ENCODE assay signal across 25 cellular contexts in genomic region chr11:17989306-17989705, GRCh38. TPM values are rescaled to one million over a fixed set of nuclear protein-coding genes. Genes with fewer than 3 reads are reported as not detected.
A peak's percentile ranks its signal among the peaks of the same experiment; 100 is the strongest.
DNase-seq lines count a peak whose midpoint lies in the region; FAIRE-seq and TF ChIP-seq lines count a peak whose summit lies in the region.
"Had no signal": no experiment of that assay in that cellular context is flagged by ENCODE, and none has a peak within 500 bp of the region (broad histone marks: within the 10 kb centered on the region; RNA-seq: fewer than 3 reads in every experiment).

No MANE protein-coding gene starts in this region.

- no peak overlapping the region for H3K4me2 ChIP-seq in trophoblast cell (ENCODE audit: low read length)

- H2BK12ac ChIP-seq in trophoblast cell (ENCODE audit: low read length), result no peak overlapping the region

- H3K79me2 ChIP-seq in trophoblast cell (ENCODE audit: control insufficient read depth, insufficient read depth, low read length, poor library complexity), result no peaks in the 10 kb centered on the region

- H3K4me1 ChIP-seq in trophoblast cell (ENCODE audit: control insufficient read depth in 1 of 2, insufficient read depth in 2 of 2, low read length in 2 of 2), result peaks cover 0 to 2% of the 10 kb centered on the region in 2 experiments
- H3K4me1 ChIP-seq in esophagus squamous epithelium, result peaks cover 6 to 38% (median 7%) of the 10 kb centered on the region in 3 donors

- H3K9me3 ChIP-seq in trophoblast cell (ENCODE audit: insufficient read depth, low read depth, low read length), result no peaks in the 10 kb centered on the region
- H3K9me3 ChIP-seq in esophagus squamous epithelium, result no peaks in the 10 kb centered on the region
- H3K9me3 ChIP-seq: MG63 had no signal

- H3K36me3 ChIP-seq in trophoblast cell (ENCODE audit: control insufficient read depth in 1 of 2, insufficient read depth in 2 of 2, low read length in 2 of 2) (peaks cover 2 to 6% of the 10 kb centered on the region in 2 experiments), esophagus squamous epithelium (peaks cover 0 to 72% (median 0%) of the 10 kb centered on the region in 3 donors)
- H3K36me3 ChIP-seq: MG63 had no signal

- no peaks in the 10 kb centered on the region for H3K27me3 ChIP-seq in trophoblast cell (ENCODE audit: insufficient read depth, low read length)
- H3K27me3 ChIP-seq in esophagus squamous epithelium, result no peaks in the 10 kb centered on the region
- H3K27me3 ChIP-seq: MG63 had no signal

- no peak overlapping the region for H4K12ac ChIP-seq in trophoblast cell (ENCODE audit: low read depth, low read length)

- TF ChIP-seq POLR2A in GM12892 (IDR thresholded peaks at IDR 0.05; ENCODE audit: low read depth, low read length), result no peak
- TF ChIP-seq POLR2A in esophagus squamous epithelium (IDR thresholded peaks at IDR 0.05), result no peak

- FAIRE-seq in GM12892 (lab: Jason Lieb, UNC), result peak; percentile 65
- FAIRE-seq: GM12878, GM18507 had no signal

- no peak overlapping the region for H3K9ac ChIP-seq in trophoblast cell (ENCODE audit: low read length)
- H3K9ac ChIP-seq: GM23248 had no signal

- H2BK5ac ChIP-seq in trophoblast cell (ENCODE audit: low read depth, low read length, poor library complexity), result no peak overlapping the region

- H2AFZ ChIP-seq in trophoblast cell (ENCODE audit: insufficient read depth, low read length, poor library complexity), result no peak overlapping the region
- H2AFZ ChIP-seq: GM23248 had no signal

- no peak overlapping the region for H4K8ac ChIP-seq in trophoblast cell (ENCODE audit: low read depth, low read length)

- H2BK120ac ChIP-seq in trophoblast cell (ENCODE audit: insufficient read depth, low read length, poor library complexity), result no peak overlapping the region

- intact Hi-C loops in esophagus squamous epithelium (cut with DNase I), result no loop called here

- H3K18ac ChIP-seq in trophoblast cell (ENCODE audit: low read length), result no peak overlapping the region

- no peak overlapping the region for H4K91ac ChIP-seq in trophoblast cell (ENCODE audit: low read depth, low read length)

- WGBS in trophoblast cell (ENCODE audit: extremely low coverage, insufficient coverage, insufficient read length), result no CpG with 5 or more reads among the region's 1 CpG
- 93 to 94% methylated on average over 1 of the region's 1 CpG for WGBS in esophagus squamous epithelium, 2 donors

- TF ChIP-seq CTCF in esophagus squamous epithelium (IDR thresholded peaks at IDR 0.05), result no peak

- H3K23ac ChIP-seq in trophoblast cell (ENCODE audit: low read length), result no peak overlapping the region

- no peak overlapping the region for H2AK5ac ChIP-seq in trophoblast cell (ENCODE audit: low read length)

- no peak overlapping the region for H3K4ac ChIP-seq in trophoblast cell (ENCODE audit: low read depth, low read length)

- H3K4me3 ChIP-seq in trophoblast cell (ENCODE audit: low read depth, low read length) (no peak overlapping the region), esophagus squamous epithelium (no peak overlapping the region)
- H3K4me3 ChIP-seq: GM12878, GM23248, MG63 had no signal

- no peak overlapping the region for H3K27ac ChIP-seq in trophoblast cell (ENCODE audit: low read depth, low read length)
- H3K27ac ChIP-seq in esophagus squamous epithelium, result no peak overlapping the region
- H3K27ac ChIP-seq: GM23248 had no signal

- no peaks in the 10 kb centered on the region for H3K79me1 ChIP-seq in trophoblast cell (ENCODE audit: low read length)

- H3K14ac ChIP-seq in trophoblast cell (ENCODE audit: low read length), result no peak overlapping the region

- DNase-seq in NCI-H2107 treated with DMSO at 0.1 percent for 48 hours (lab: John Stamatoyannopoulos, UW; ENCODE audit: unreplicated experiment) (peak; percentile 31), NCI-H2107 (lab: John Stamatoyannopoulos, UW) (no peak), GM12892 (ENCODE audit: insufficient read length) (no peak), NCI-H748 treated with DMSO at 0.1 percent for 48 hours (lab: John Stamatoyannopoulos, UW) (peak; percentile 76), trophoblast cell (peak; percentile 22 to 64), NCI-H526 treated with DMSO at 0.1 percent for 48 hours (lab: John Stamatoyannopoulos, UW) (no peak), anterior cingulate cortex (lab: John Stamatoyannopoulos, UW) (no peak), esophagus squamous epithelium (lab: John Stamatoyannopoulos, UW) (no peak)
- DNase-seq: COR-L47, DMS 273 treated with DMSO at 0.1 percent for 48 hours, EL, GM23248, HCEC 1CT, Kasumi-1, MG63, NCI-H1092, NCI-H1694 treated with DMSO at 0.1 percent for 48 hours, NCI-H526, PC-3, RPMI8226, SIG-M5, T-cell had no signal

RNA-seq across cellular contexts. Expression of gene SERGEF, which starts 23.5 kb away (rescaled TPM):
- 39.2 TPM for polyA plus RNA-seq in GM12892 (2012; ENCODE audit: missing spikeins)
- 18.7 and 18.8 TPM in 2 replicates for polyA plus RNA-seq in trophoblast cell (2013)
- total RNA-seq in esophagus squamous epithelium, result 10 to 100 TPM in 3 of 4 donors, 1 to 10 TPM in 1; 4.2 to 35.7 (median 13.4) TPM

RNA-seq across cellular contexts. Expression of gene TPH1, which starts 56.8 kb away (rescaled TPM):
- 0.40 TPM for polyA plus RNA-seq in GM12892 (2012; ENCODE audit: missing spikeins)
- polyA plus RNA-seq in trophoblast cell (2013), result 0.06 and 0.07 TPM in 2 replicates
- under 1 TPM; 0.06 to 0.38 (median 0.15) TPM for total RNA-seq in esophagus squamous epithelium
- total RNA-seq: A172, GM23248 had no signal
- polyA plus RNA-seq: GM23248 had no signal

Comparison
In these comparisons a context has a peak if more than half of its experiments do, and no peak if none do; other contexts are left out.
1. DNase-seq: peak in NCI-H2107 treated with DMSO at 0.1 percent for 48 hours (single experiment), NCI-H748 treated with DMSO at 0.1 percent for 48 hours (single experiment) and trophoblast cell (2 of 2); none in NCI-H2107 (single experiment), GM12892 (single experiment), NCI-H526 treated with DMSO at 0.1 percent for 48 hours (single experiment), anterior cingulate cortex (0 of 58) and esophagus squamous epithelium (single experiment).